1 cellular context compared by ENCODE assay signal in the genomic region with DNA sequence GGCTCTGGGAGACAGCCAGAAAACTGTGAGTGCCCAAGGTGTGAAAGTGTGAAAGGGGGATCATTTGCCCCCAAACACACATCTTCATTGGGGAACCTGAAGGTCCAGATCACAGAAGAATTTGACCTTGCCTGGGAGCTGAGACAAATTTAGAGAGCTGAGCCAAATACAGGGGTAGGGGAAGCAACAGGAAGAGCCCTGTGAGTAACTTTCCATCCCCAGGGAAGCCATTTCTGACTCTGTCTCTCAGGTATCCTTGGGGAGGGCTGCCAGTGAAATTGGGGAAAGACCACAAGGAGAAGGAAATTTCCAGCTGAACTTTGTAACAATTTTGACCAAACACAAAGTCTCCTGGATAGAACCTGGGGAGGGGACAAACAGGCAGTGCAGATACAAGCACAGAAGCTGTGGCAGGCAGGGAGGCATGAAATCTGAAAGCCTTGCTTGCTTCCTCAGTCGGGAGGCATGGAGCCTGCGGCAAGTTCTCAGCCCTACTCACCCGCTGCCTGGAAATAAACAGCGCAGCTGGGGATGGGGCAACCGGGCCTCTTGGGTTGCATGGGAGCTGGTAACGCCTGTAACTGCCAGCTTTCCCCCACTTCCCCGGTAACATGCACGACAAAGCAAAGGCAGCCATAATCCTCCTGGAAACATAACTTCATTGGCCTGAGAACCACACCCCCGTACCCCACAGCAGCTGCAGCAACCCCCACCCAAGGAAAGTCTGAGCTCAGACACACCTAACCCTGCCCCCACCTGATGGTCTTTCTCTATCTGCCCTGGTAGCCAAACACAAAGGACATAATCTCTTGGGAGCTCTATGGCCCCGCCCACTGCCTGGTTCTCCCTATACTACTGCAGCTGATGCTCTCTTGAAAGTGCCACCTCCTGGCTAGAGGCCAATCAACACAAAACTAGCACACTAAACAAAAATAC.
TF ChIP-seq lines count a peak whose summit lies in the region.

No MANE protein-coding gene starts in this region.

TF ChIP-seq in HCT116, 20 proteins besides CTCF, POLR2A, EP300 and RAD21 (continued from another document):
- TF ChIP-seq, protein P1, sequence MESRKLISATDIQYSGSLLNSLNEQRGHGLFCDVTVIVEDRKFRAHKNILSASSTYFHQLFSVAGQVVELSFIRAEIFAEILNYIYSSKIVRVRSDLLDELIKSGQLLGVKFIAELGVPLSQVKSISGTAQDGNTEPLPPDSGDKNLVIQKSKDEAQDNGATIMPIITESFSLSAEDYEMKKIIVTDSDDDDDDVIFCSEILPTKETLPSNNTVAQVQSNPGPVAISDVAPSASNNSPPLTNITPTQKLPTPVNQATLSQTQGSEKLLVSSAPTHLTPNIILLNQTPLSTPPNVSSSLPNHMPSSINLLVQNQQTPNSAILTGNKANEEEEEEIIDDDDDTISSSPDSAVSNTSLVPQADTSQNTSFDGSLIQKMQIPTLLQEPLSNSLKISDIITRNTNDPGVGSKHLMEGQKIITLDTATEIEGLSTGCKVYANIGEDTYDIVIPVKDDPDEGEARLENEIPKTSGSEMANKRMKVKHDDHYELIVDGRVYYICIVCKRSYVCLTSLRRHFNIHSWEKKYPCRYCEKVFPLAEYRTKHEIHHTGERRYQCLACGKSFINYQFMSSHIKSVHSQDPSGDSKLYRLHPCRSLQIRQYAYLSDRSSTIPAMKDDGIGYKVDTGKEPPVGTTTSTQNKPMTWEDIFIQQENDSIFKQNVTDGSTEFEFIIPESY (IDR thresholded peaks at IDR 0.05; ENCODE audit: extremely low read depth, insufficient replicate concordance, low read length): no peak
